Comparison of ENCODE assay signal across 24 cellular contexts in genomic region chr19:23542562-23542961, GRCh38.
"Had no signal": no experiment of that assay in that cellular context is flagged by ENCODE, and none has a peak within 500 bp of the region (broad histone marks: within the 10 kb centered on the region; RNA-seq: fewer than 3 reads in every experiment).

No MANE protein-coding gene starts in this region.

- H3K4me1 ChIP-seq: SJCRH30 had no signal

- ATAC-seq: K562, Right ventricle myocardium inferior, SK-N-SH treated with all-trans-retinoic acid at 6 μM for 48 hours had no signal

- H3K9me3 ChIP-seq: SJCRH30 had no signal

- H3K9ac ChIP-seq: KMS-11 had no signal

- H3K36me3 ChIP-seq: SJCRH30 had no signal

- H3K27ac ChIP-seq: HL-60, KMS-11, RWPE1, SJCRH30 had no signal

- H3K4me3 ChIP-seq: K562, SJCRH30 had no signal

- H3K27me3 ChIP-seq: SJCRH30 had no signal

- DNase-seq: Kasumi-1, MV-4-11, NCI-H1048, NCI-H1105, NCI-H1417, NCI-H1436 treated with DMSO at 0.1 percent for 48 hours, NCI-H1694, NCI-H187 treated with DMSO at 0.1 percent for 48 hours, NCI-H2029 treated with DMSO at 0.1 percent for 48 hours, NCI-H226, NCI-H446, NCI-H510A, NCI-H524 treated with DMSO at 0.1 percent for 48 hours, NCI-H69, NCI-H774, SHP77 treated with DMSO at 0.1 percent for 48 hours, SJCRH30, T-helper 1 cell had no signal

- H3K4me2 ChIP-seq: KMS-11 had no signal
